Comparison of ENCODE assay signal across 2 cellular contexts in genomic region chr19:17843428-17843827, GRCh38.
TF ChIP-seq lines count a peak whose summit lies in the region.

No MANE protein-coding gene starts in this region.

TF ChIP-seq in A549, 52 proteins besides CTCF, POLR2A, EP300 and RAD21:
- TF ChIP-seq KDM1A (IDR thresholded peaks at IDR 0.05; ENCODE audit: low read depth), result peak; percentile 25; the same call in 1 of the 2 replicates
- TF ChIP-seq ZFP36 (IDR thresholded peaks at IDR 0.05; ENCODE audit: borderline replicate concordance, partially characterized antibody), result peak; percentile 43
- TF ChIP-seq ATOH8 (CRISPR knock-in tag; IDR thresholded peaks at IDR 0.05; ENCODE audit: low read depth), result no peak

TF ChIP-seq in H1, 55 proteins besides CTCF, POLR2A, EP300 and RAD21:
- TF ChIP-seq TBP (IDR thresholded peaks at IDR 0.05; ENCODE audit: low read depth, low read length) (no peak), KDM1A (IDR thresholded peaks at IDR 0.05; ENCODE audit: borderline replicate concordance, low read length) (peak; percentile 80; the same call in 1 of the 2 replicates)
